Comparison of ENCODE assay signal across 2 cellular contexts in the genomic region with DNA sequence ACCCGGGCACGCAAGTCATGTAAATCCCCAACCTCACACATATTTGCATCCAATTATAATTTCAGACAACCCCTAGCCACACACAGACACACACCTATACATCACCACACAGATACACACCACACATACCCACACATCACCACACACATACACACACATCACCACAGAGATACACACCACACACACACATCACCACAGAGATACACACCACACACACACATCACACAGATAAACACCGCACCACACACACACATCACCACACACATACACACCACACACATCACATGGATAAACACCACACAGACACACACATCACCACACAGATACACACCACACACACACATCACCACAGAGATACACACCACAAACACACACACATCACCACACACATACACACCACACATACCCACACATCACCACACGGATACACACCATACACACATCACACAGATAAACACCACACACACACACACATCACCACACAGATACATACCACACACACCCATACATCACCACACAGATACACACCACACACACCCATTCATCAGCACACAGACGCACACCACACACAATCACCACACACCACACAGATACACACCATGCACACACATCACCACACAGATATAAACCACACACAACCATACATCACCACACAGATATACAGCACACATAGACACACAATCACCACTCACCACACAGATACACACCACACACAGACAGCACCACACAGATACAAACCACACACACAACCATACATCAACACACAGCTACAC.
TF ChIP-seq lines count a peak whose summit lies in the region.

No MANE protein-coding gene starts in this region.

TF ChIP-seq in HepG2, 621 proteins besides CTCF, POLR2A, EP300 and RAD21:
- TF ChIP-seq ATF1 (CRISPR knock-in tag; IDR thresholded peaks at IDR 0.05): no peak
- no peak for TF ChIP-seq IKZF5 (CRISPR knock-in tag; IDR thresholded peaks at IDR 0.05)
- TF ChIP-seq ZNF746 (CRISPR knock-in tag; IDR thresholded peaks at IDR 0.05): no peak
- TF ChIP-seq PLRG1 (conservative IDR thresholded peaks at IDR 0.05): 0 out of 2 replicates have a peak, but pooled peaks have one; percentile 33
- TF ChIP-seq ZNF646 (CRISPR knock-in tag; IDR thresholded peaks at IDR 0.05): peak; percentile 92
- TF ChIP-seq ZNF558 (CRISPR knock-in tag; IDR thresholded peaks at IDR 0.05; ENCODE audit: borderline replicate concordance): no peak
- peak; percentile 4; the same call in 1 of the 2 replicates for TF ChIP-seq FOXK2 (IDR thresholded peaks at IDR 0.05)
- no peak for TF ChIP-seq NFYC (CRISPR knock-in tag; IDR thresholded peaks at IDR 0.05)
- 0 out of 2 replicates have a peak, but pooled peaks have one; percentile 6 for TF ChIP-seq ATF7 (IDR thresholded peaks at IDR 0.05)
- TF ChIP-seq ATF7 (CRISPR knock-in tag; IDR thresholded peaks at IDR 0.05): no peak
- no peak for TF ChIP-seq NR3C1 (CRISPR knock-in tag; IDR thresholded peaks at IDR 0.05)
- TF ChIP-seq HOXA7 (CRISPR knock-in tag; IDR thresholded peaks at IDR 0.05): peak; percentile 56; the same call in 1 of the 2 replicates
- 0 out of 2 replicates have a peak, but pooled peaks have one; percentile 11 for TF ChIP-seq RAD51 (IDR thresholded peaks at IDR 0.05; ENCODE audit: borderline replicate concordance)
- TF ChIP-seq ZNF446 (CRISPR knock-in tag; IDR thresholded peaks at IDR 0.05): no peak
- TF ChIP-seq CHD4 (IDR thresholded peaks at IDR 0.05; ENCODE audit: borderline replicate concordance, low read length): peak; percentile 3; the same call in 1 of the 2 replicates
- 0 out of 2 replicates have a peak, but pooled peaks have one; percentile 53 for TF ChIP-seq ZNF672 (CRISPR knock-in tag; IDR thresholded peaks at IDR 0.05)

TF ChIP-seq in H1, 55 proteins besides CTCF, POLR2A, EP300 and RAD21:
- no peak for TF ChIP-seq CBX8 (IDR thresholded peaks at IDR 0.05; ENCODE audit: borderline replicate concordance, low read depth, low read length)
- TF ChIP-seq FOSL1 (IDR thresholded peaks at IDR 0.05; ENCODE audit: insufficient read depth, low read depth, low read length): no peak
- TF ChIP-seq SIX5 (IDR thresholded peaks at IDR 0.05; ENCODE audit: low read depth, low read length): no peak
